Comparison of ENCODE assay signal across 15 cellular contexts in genomic region chr15:83846847-83847246, GRCh38.
DNase-seq lines count a peak whose midpoint lies in the region; ATAC-seq and TF ChIP-seq lines count a peak whose summit lies in the region.
"Had no signal": no experiment of that assay in that cellular context is flagged by ENCODE, and none has a peak within 500 bp of the region (broad histone marks: within the 10 kb centered on the region; RNA-seq: fewer than 3 reads in every experiment).

No MANE protein-coding gene starts in this region.

- H3K27me3 Mint-ChIP-seq in progenitor cell of endocrine pancreas: peaks cover 11% of the 10 kb centered on the region
- H3K27me3 Mint-ChIP-seq in activated CD4-positive, alpha-beta T cell treated with anti-CD3 and anti-CD28 coated beads, Interleukin-2, amount 10 ng/mL, durations not matched to agents 7 days and 5 days: no peaks in the 10 kb centered on the region
- H3K27me3 Mint-ChIP-seq: stimulated activated memory B cell treated with anti-CD40 and anti-IgM and Interleukin-4, amounts not matched to agents 10 μg/mL and 1 μg/mL and 100 μg/mL, for 72 hours had no signal

- CTCF ChIA-PET in activated CD4-positive, alpha-beta T cell treated with anti-CD3 and anti-CD28 coated beads, Interleukin-2, amount 10 ng/mL, durations not matched to agents 7 days and 5 days (lab: Charles Lee): no interaction called here

- no peak for TF ChIP-seq CTCF in RWPE2 (IDR thresholded peaks at IDR 0.05; ENCODE audit: poor library complexity, severe bottlenecking)
- TF ChIP-seq CTCF in fibroblast of villous mesenchyme (IDR thresholded peaks at IDR 0.05; ENCODE audit: insufficient read depth, low read depth, low read length): no peak
- TF ChIP-seq CTCF in adrenal gland (IDR thresholded peaks at IDR 0.05): no peak
- TF ChIP-seq CTCF in progenitor cell of endocrine pancreas (IDR thresholded peaks at IDR 0.05; ENCODE audit: unreplicated experiment): no peak

- H3K27me3 ChIP-seq in RWPE2 (ENCODE audit: insufficient read depth, poor library complexity, severe bottlenecking) (no peaks in the 10 kb centered on the region), adrenal gland (no peaks in the 10 kb centered on the region)

- no peaks in the 10 kb centered on the region for H3K36me3 Mint-ChIP-seq in progenitor cell of endocrine pancreas (ENCODE audit: insufficient read depth)
- H3K36me3 Mint-ChIP-seq in activated CD4-positive, alpha-beta T cell treated with anti-CD3 and anti-CD28 coated beads, Interleukin-2, amount 10 ng/mL, durations not matched to agents 7 days and 5 days (ENCODE audit: low read depth): no peaks in the 10 kb centered on the region
- H3K36me3 Mint-ChIP-seq: stimulated activated memory B cell treated with anti-CD40 and anti-IgM and Interleukin-4, amounts not matched to agents 10 μg/mL and 1 μg/mL and 100 μg/mL, for 72 hours had no signal

- peak; percentile 26; the same call in 2 of the 3 replicates for ATAC-seq in RWPE2 (ENCODE audit: low read depth)
- ATAC-seq in HG02938 (IDR thresholded peaks at IDR 0.05; ENCODE audit: unreplicated experiment): no peak
- ATAC-seq: activated T-cell treated with anti-CD3 and anti-CD28 coated beads, Interleukin-2, amount 50 U/mL, for 4 hours; stimulated activated memory B cell treated with anti-CD40 and anti-IgM and Interleukin-4, amounts not matched to agents 10 μg/mL and 1 μg/mL and 100 μg/mL, for 72 hours had no signal

- H3K4me3 ChIP-seq in RWPE2 (ENCODE audit: severe bottlenecking) (no peak overlapping the region), fibroblast of villous mesenchyme (ENCODE audit: low read depth, low read length) (peak overlapping the region; percentile 5), adrenal gland (no peak overlapping the region)

- intact Hi-C loops in adrenal gland (cut with DNase I): no loop called here

- H3K4me1 Mint-ChIP-seq in progenitor cell of endocrine pancreas (ENCODE audit: low read depth): no peaks in the 10 kb centered on the region
- no peaks in the 10 kb centered on the region for H3K4me1 Mint-ChIP-seq in activated CD4-positive, alpha-beta T cell treated with anti-CD3 and anti-CD28 coated beads, Interleukin-2, amount 10 ng/mL, durations not matched to agents 7 days and 5 days
- H3K4me1 Mint-ChIP-seq: stimulated activated memory B cell treated with anti-CD40 and anti-IgM and Interleukin-4, amounts not matched to agents 10 μg/mL and 1 μg/mL and 100 μg/mL, for 72 hours had no signal

- H3K4me1 ChIP-seq in RWPE2 (ENCODE audit: insufficient read depth, poor library complexity, severe bottlenecking) (peaks cover 64% of the 10 kb centered on the region), adrenal gland (replicated peaks in 1 of 2) (peaks cover 0 to 6% of the 10 kb centered on the region in 2 donors)

- H3K9me3 ChIP-seq in RWPE2 (ENCODE audit: severe bottlenecking) (no peaks in the 10 kb centered on the region), adrenal gland (replicated peaks in 1 of 3) (no peaks in the 10 kb centered on the region)

- TF ChIP-seq POLR2A in adrenal gland (IDR thresholded peaks at IDR 0.05): no peak

- WGBS in adrenal gland, 4 donors: 45 to 58% (median 52%) methylated on average over 3 of the region's 3 CpGs

- POLR2A ChIA-PET in activated CD4-positive, alpha-beta T cell treated with anti-CD3 and anti-CD28 coated beads, Interleukin-2, amount 10 ng/mL, durations not matched to agents 7 days and 5 days (lab: Charles Lee): no interaction called here

- H3K27ac Mint-ChIP-seq in progenitor cell of endocrine pancreas: no peak overlapping the region
- no peak overlapping the region for H3K27ac Mint-ChIP-seq in activated CD4-positive, alpha-beta T cell treated with anti-CD3 and anti-CD28 coated beads, Interleukin-2, amount 10 ng/mL, durations not matched to agents 7 days and 5 days
- H3K27ac Mint-ChIP-seq: CD4-positive, alpha-beta T cell; stimulated activated memory B cell treated with anti-CD40 and anti-IgM and Interleukin-4, amounts not matched to agents 10 μg/mL and 1 μg/mL and 100 μg/mL, for 72 hours had no signal

- no peak overlapping the region for H3K4me3 Mint-ChIP-seq in progenitor cell of endocrine pancreas (ENCODE audit: low read depth)
- no peak overlapping the region for H3K4me3 Mint-ChIP-seq in activated CD4-positive, alpha-beta T cell treated with anti-CD3 and anti-CD28 coated beads, Interleukin-2, amount 10 ng/mL, durations not matched to agents 7 days and 5 days
- H3K4me3 Mint-ChIP-seq: activated T-cell treated with anti-CD3 and anti-CD28 coated beads, Interleukin-2, amount 50 U/mL, for 4 hours; CD4-positive, alpha-beta T cell; stimulated activated memory B cell treated with anti-CD40 and anti-IgM and Interleukin-4, amounts not matched to agents 10 μg/mL and 1 μg/mL and 100 μg/mL, for 72 hours had no signal

- no peaks in the 10 kb centered on the region for H3K9me3 Mint-ChIP-seq in progenitor cell of endocrine pancreas (ENCODE audit: low read depth)
- no peaks in the 10 kb centered on the region for H3K9me3 Mint-ChIP-seq in activated CD4-positive, alpha-beta T cell treated with anti-CD3 and anti-CD28 coated beads, Interleukin-2, amount 10 ng/mL, durations not matched to agents 7 days and 5 days
- H3K9me3 Mint-ChIP-seq: activated T-cell treated with anti-CD3 and anti-CD28 coated beads, Interleukin-2, amount 50 U/mL, for 4 hours; CD4-positive, alpha-beta T cell; stimulated activated memory B cell treated with anti-CD40 and anti-IgM and Interleukin-4, amounts not matched to agents 10 μg/mL and 1 μg/mL and 100 μg/mL, for 72 hours had no signal

- H3K36me3 ChIP-seq in RWPE2 (ENCODE audit: low read depth): no peaks in the 10 kb centered on the region
- H3K36me3 ChIP-seq in adrenal gland (replicated peaks in 1 of 2): no peaks in the 10 kb centered on the region

- H3K27ac ChIP-seq in RWPE2 (ENCODE audit: poor library complexity, severe bottlenecking): peak overlapping the region; percentile 85
- H3K27ac ChIP-seq in adrenal gland: peak overlapping the region in 1 of 5 donors; percentile 46

- DNase-seq in ELR (ENCODE audit: low read depth) (peak; percentile 57), RWPE2 (ENCODE audit: low spot score) (no peak), fibroblast of villous mesenchyme (ENCODE audit: low read depth) (peak; percentile 98), renal cortical epithelial cell (ENCODE audit: low read depth) (peak; percentile 29), adrenal gland (no peak), progenitor cell of endocrine pancreas (ENCODE audit: low spot score, unreplicated experiment) (no peak)
- DNase-seq in activated CD4-positive, alpha-beta T cell treated with anti-CD3 and anti-CD28 coated beads, Interleukin-2, amount 10 ng/mL, durations not matched to agents 7 days and 5 days: no peak
- DNase-seq: activated CD4-positive, alpha-beta T cell treated with anti-CD3 and anti-CD28 coated beads for 4 hours; activated T-cell treated with anti-CD3 and anti-CD28 coated beads, Interleukin-2, amount 50 U/mL, for 4 hours; amniotic stem cell; CD4-positive, alpha-beta T cell; NCI-H1417; stimulated activated CD4-positive, alpha-beta T cell treated with anti-CD3 and anti-CD28 coated beads, Interleukin-4, amount 100 ng/mL, for 24 hours had no signal

Comparison
In these comparisons a context has a peak if more than half of its experiments do, and no peak if none do; other contexts are left out.
1. DNase-seq: peak in ELR (single experiment), fibroblast of villous mesenchyme (single experiment) and renal cortical epithelial cell (single experiment); none in RWPE2 (single experiment), adrenal gland (0 of 7), progenitor cell of endocrine pancreas (single experiment) and activated CD4-positive, alpha-beta T cell treated with anti-CD3 and anti-CD28 coated beads, Interleukin-2, amount 10 ng/mL, durations not matched to agents 7 days and 5 days (single experiment).